ENCODE assay signal across 6 cellular contexts in the genomic region with DNA sequence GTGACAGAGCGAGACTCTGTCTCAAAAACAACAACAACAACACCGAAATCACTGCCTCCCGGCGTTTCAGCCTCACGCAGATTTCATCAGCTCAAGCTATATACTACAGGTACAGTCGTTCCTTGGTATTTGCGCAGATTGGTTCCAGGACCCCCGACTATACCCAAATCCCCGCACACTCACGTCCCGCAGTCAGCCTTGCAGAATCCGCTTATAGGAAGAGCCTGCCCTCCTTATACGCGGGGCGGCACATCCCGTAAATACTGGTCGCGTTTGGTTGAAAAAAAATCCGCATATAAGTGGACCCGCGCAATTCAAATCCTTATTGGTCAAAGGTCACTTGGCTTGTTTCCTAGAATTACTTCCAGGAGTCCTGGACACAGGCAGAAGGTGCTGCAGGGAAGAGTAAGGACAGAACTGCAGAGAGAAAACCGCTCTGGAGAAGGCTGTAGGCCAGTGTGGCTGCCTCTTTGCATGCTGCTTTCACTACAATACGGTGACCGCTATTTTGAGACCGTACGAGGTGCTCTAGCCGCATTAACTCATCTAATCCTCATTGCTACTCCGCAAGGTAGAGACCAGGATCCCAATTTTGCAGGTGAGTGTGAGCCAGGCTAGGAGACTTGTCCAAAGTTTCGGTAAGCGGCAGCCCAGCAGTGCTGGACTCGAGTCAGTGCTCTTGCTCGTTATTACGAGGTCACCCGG. TPM values are rescaled to one million over a fixed set of nuclear protein-coding genes. Genes with fewer than 3 reads are reported as not detected.
A peak's percentile ranks its signal among the peaks of the same experiment; 100 is the strongest.
DNase-seq lines count a peak whose midpoint lies in the region; ATAC-seq and TF ChIP-seq lines count a peak whose summit lies in the region.

No MANE protein-coding gene starts in this region.

- peaks cover 32% of the 10 kb centered on the region for H3K36me3 ChIP-seq in SJCRH30
- H3K36me3 ChIP-seq in iPS-18a (ENCODE audit: control insufficient read depth, low read depth, low read length) = peaks cover 24% of the 10 kb centered on the region

- H3K9me3 ChIP-seq in SJCRH30 (replicated peaks) (no peaks in the 10 kb centered on the region), iPS-18a (ENCODE audit: control insufficient read depth, low read depth, low read length) (no peaks in the 10 kb centered on the region)

- peak overlapping the region; percentile 93 for H3K9ac ChIP-seq in iPS-18a (ENCODE audit: low read length)

- TF ChIP-seq CTCF in GM12875 (IDR thresholded peaks at IDR 0.05; ENCODE audit: borderline replicate concordance, insufficient read depth, low read depth, low read length) = no peak

- DNase-seq in SJCRH30 (peak in 1 of 2 experiments; percentile 8), inferior parietal cortex (ENCODE audit: extremely low spot score) (no peak)

- H3K27me3 ChIP-seq in SJCRH30 (no peaks in the 10 kb centered on the region), iPS-18a (ENCODE audit: control insufficient read depth, insufficient read depth, low read length) (no peaks in the 10 kb centered on the region)

- H3K4me1 ChIP-seq in SJCRH30 = no peaks in the 10 kb centered on the region; the same call in 1 of the 2 replicates
- H3K4me1 ChIP-seq in iPS-18a (ENCODE audit: control insufficient read depth, low read depth, low read length) = peaks cover 4% of the 10 kb centered on the region

- H3K27ac ChIP-seq in SJCRH30 = peak overlapping the region; percentile 61
- peak overlapping the region; percentile 26 for H3K27ac ChIP-seq in iPS-18a (ENCODE audit: low read length)

- H3K4me3 ChIP-seq in GM12875 (ENCODE audit: low read depth, low read length) (peak overlapping the region; percentile 81), SJCRH30 (peak overlapping the region; percentile 89), iPS-18a (ENCODE audit: low read length) (peak overlapping the region; percentile 96)

- ATAC-seq in GM18519 (IDR thresholded peaks at IDR 0.05; ENCODE audit: low FRiP score, unreplicated experiment) (no peak), GM21619 (IDR thresholded peaks at IDR 0.05; ENCODE audit: unreplicated experiment) (no peak)

RNA-seq across cellular contexts. Expression of a gene that starts 0.7 kb away (rescaled TPM):
- 158 and 165 TPM in 2 replicates for total RNA-seq in SJCRH30 (2014; rRNA removed; shearing (Covaris generic))

RNA-seq across cellular contexts. Expression of a gene that starts 37.9 kb away (rescaled TPM):
- 64.3 and 66.1 TPM in 2 replicates for total RNA-seq in SJCRH30 (2014; rRNA removed; shearing (Covaris generic))

RNA-seq across cellular contexts. Expression of a gene that starts 38.2 kb away (rescaled TPM):
- total RNA-seq in SJCRH30 (2014; rRNA removed; shearing (Covaris generic)) = 24.1 and 25.9 TPM in 2 replicates

RNA-seq across cellular contexts. Expression of a gene that starts 45.7 kb away (rescaled TPM):
- total RNA-seq in SJCRH30 (2014; rRNA removed; shearing (Covaris generic)) = 21.9 and 25.9 TPM in 2 replicates

RNA-seq across cellular contexts. Expression of a gene that starts 45.9 kb away (rescaled TPM):
- 65.3 and 74.1 TPM in 2 replicates for total RNA-seq in SJCRH30 (2014; rRNA removed; shearing (Covaris generic))
